In genomic region chrX:123976671-123977316, GRCh38 we compare ENCODE assay signal across 8 cellular contexts. TPM values are rescaled to one million over a fixed set of nuclear protein-coding genes. Genes with fewer than 3 reads are reported as not detected.
A peak's percentile ranks its signal among the peaks of the same experiment; 100 is the strongest.
DNase-seq lines count a peak whose midpoint lies in the region; FAIRE-seq and TF ChIP-seq lines count a peak whose summit lies in the region.

No MANE protein-coding gene starts in this region.

- peaks cover 7% of the 10 kb centered on the region for H3K4me1 Mint-ChIP-seq in astrocyte (ENCODE audit: low read depth, unreplicated experiment)

- FAIRE-seq in D721Med (lab: Jason Lieb, UNC) = no peak
- peak; percentile 86 for FAIRE-seq in astrocyte (lab: Jason Lieb, UNC)

- H3K36me3 ChIP-seq in astrocyte (ENCODE audit: insufficient read depth, low read length) = no peaks in the 10 kb centered on the region

- no peaks in the 10 kb centered on the region for H3K9me3 Mint-ChIP-seq in astrocyte (ENCODE audit: unreplicated experiment)

- H3K9me3 ChIP-seq in astrocyte (ENCODE audit: insufficient read depth, low read depth, low read length) = no peaks in the 10 kb centered on the region

- H3K27me3 ChIP-seq in astrocyte (ENCODE audit: insufficient read depth, low read length) = no peaks in the 10 kb centered on the region

- H3K4me3 Mint-ChIP-seq in astrocyte (ENCODE audit: unreplicated experiment) = no peak overlapping the region

- H3K36me3 Mint-ChIP-seq in astrocyte (ENCODE audit: low read depth, unreplicated experiment) = no peaks in the 10 kb centered on the region

- H3K79me2 ChIP-seq in astrocyte (ENCODE audit: insufficient read depth, low read length) = peaks cover 87% of the 10 kb centered on the region

- H3K4me1 ChIP-seq in astrocyte (ENCODE audit: insufficient read depth, low read length) = no peaks in the 10 kb centered on the region

- H3K27ac ChIP-seq in astrocyte (ENCODE audit: low read depth, low read length) = no peak overlapping the region

- no peak overlapping the region for H3K4me2 ChIP-seq in astrocyte (ENCODE audit: low read length)

- TF ChIP-seq CTCF in D721Med (IDR thresholded peaks at IDR 0.05; ENCODE audit: insufficient read depth, missing control alignments) (peak; percentile 43), astrocyte (IDR thresholded peaks at IDR 0.05; ENCODE audit: insufficient read depth, low read depth, low read length) (peak; percentile 12)

- no peak for DNase-seq in D721Med (ENCODE audit: insufficient read length, low spot score)
- peak; percentile 68 for DNase-seq in M059J (ENCODE audit: low read depth)
- DNase-seq in astrocyte (ENCODE audit: low read depth) = no peak
- DNase-seq in medulla oblongata (ENCODE audit: extremely low spot score) = peak; percentile 13
- DNase-seq in HuH-7.5 (ENCODE audit: low spot score) = no peak
- DNase-seq in stimulated activated CD4-positive, alpha-beta T cell treated with anti-CD3 and anti-CD28 coated beads, Interleukin-4, amount 100 ng/mL, for 24 hours = no peak
- DNase-seq in COR-L47 (lab: John Stamatoyannopoulos, UW) = no peak
- no peak for DNase-seq in GM19238 (ENCODE audit: insufficient read length, low spot score)

- no peaks in the 10 kb centered on the region for H3K27me3 Mint-ChIP-seq in astrocyte (ENCODE audit: low read depth, unreplicated experiment)

- H2AFZ ChIP-seq in astrocyte (ENCODE audit: low read depth, low read length) = no peak overlapping the region

- no peak overlapping the region for H3K9ac ChIP-seq in astrocyte (ENCODE audit: low read length)

- no peak overlapping the region for H3K4me3 ChIP-seq in astrocyte (ENCODE audit: insufficient read depth, low read depth, low read length)

- H3K27ac Mint-ChIP-seq in astrocyte (ENCODE audit: unreplicated experiment) = no peak overlapping the region

- H4K20me1 ChIP-seq in astrocyte (ENCODE audit: insufficient read depth, low read length) = peaks cover 46% of the 10 kb centered on the region

RNA-seq across cellular contexts. Expression of gene STAG2, which starts 15.3 kb away (rescaled TPM):
- 90.4 and 114 TPM in 2 replicates for total RNA-seq in M059J (2014; rRNA removed; shearing (Covaris generic))
- total RNA-seq in astrocyte = 51.2 and 51.5 TPM in 2 replicates

Comparison
In these comparisons a context has a peak if more than half of its experiments do, and no peak if none do; other contexts are left out.
1. DNase-seq: peak in M059J (single experiment) and medulla oblongata (single experiment); none in D721Med (single experiment), astrocyte (single experiment), HuH-7.5 (single experiment), stimulated activated CD4-positive, alpha-beta T cell treated with anti-CD3 and anti-CD28 coated beads, Interleukin-4, amount 100 ng/mL, for 24 hours (single experiment), COR-L47 (single experiment) and GM19238 (single experiment).